ENCODE assay signal across 9 cellular contexts in genomic region chr15:58457466-58457965, GRCh38. TPM values are rescaled to one million over a fixed set of nuclear protein-coding genes. Genes with fewer than 3 reads are reported as not detected.
A peak's percentile ranks its signal among the peaks of the same experiment; 100 is the strongest.
DNase-seq lines count a peak whose midpoint lies in the region; ATAC-seq lines count a peak whose summit lies in the region.
"Had no signal": no experiment of that assay in that cellular context is flagged by ENCODE, and none has a peak within 500 bp of the region (broad histone marks: within the 10 kb centered on the region; RNA-seq: fewer than 3 reads in every experiment).

No MANE protein-coding gene starts in this region.

- peak; percentile 74 for ATAC-seq in HG03378 (IDR thresholded peaks at IDR 0.05; ENCODE audit: unreplicated experiment)
- peak; percentile 72 to 81 for ATAC-seq in activated T-cell treated with anti-CD3 and anti-CD28 coated beads, Interleukin-2, amount 50 U/mL, for 4 hours

- H3K27me3 Mint-ChIP-seq in activated T-cell treated with anti-CD3 and anti-CD28 coated beads, Interleukin-2, amount 50 U/mL, for 4 hours (ENCODE audit: low read depth) = no peaks in the 10 kb centered on the region
- H3K27me3 Mint-ChIP-seq: brain had no signal

- in situ Hi-C loops in G401 (cut with HindIII; ENCODE audit: low sequenced_read_pairs) = no loop called here

- DNase-seq in stimulated activated CD4-positive, alpha-beta T cell treated with anti-CD3 and anti-CD28 coated beads, Interleukin-1b, Interleukin-23, amount 100 ng/mL, for 48 hours = peak; percentile 38
- no peak for DNase-seq in stimulated activated CD4-positive, alpha-beta T cell treated with anti-CD3 and anti-CD28 coated beads, Interleukin-12 subunit alpha, Interleukin-12 subunit beta, amount 100 ng/mL, for 4 hours
- no peak for DNase-seq in activated T-cell treated with anti-CD3 and anti-CD28 coated beads, Interleukin-2, amount 50 U/mL, for 4 hours
- DNase-seq in HK-2 (ENCODE audit: unreplicated experiment) = no peak
- DNase-seq in ureter (ENCODE audit: low spot score) = no peak
- no peak for DNase-seq in G401 (ENCODE audit: low spot score)

- H3K9ac ChIP-seq in skeletal muscle satellite cell (ENCODE audit: low read depth, low read length) = no peak overlapping the region

- H3K4me3 Mint-ChIP-seq in activated T-cell treated with anti-CD3 and anti-CD28 coated beads, Interleukin-2, amount 50 U/mL, for 4 hours = no peak overlapping the region
- H3K4me3 Mint-ChIP-seq: brain had no signal

- H3K27me3 ChIP-seq in skeletal muscle satellite cell (ENCODE audit: control insufficient read depth, insufficient read depth, low read length) = no peaks in the 10 kb centered on the region

- no peaks in the 10 kb centered on the region for H3K9me3 ChIP-seq in skeletal muscle satellite cell (replicated peaks; ENCODE audit: low read length)

- no peaks in the 10 kb centered on the region for H3K9me3 Mint-ChIP-seq in activated T-cell treated with anti-CD3 and anti-CD28 coated beads, Interleukin-2, amount 50 U/mL, for 4 hours

- H3K36me3 Mint-ChIP-seq in activated T-cell treated with anti-CD3 and anti-CD28 coated beads, Interleukin-2, amount 50 U/mL, for 4 hours (ENCODE audit: insufficient read depth) = no peaks in the 10 kb centered on the region
- H3K36me3 Mint-ChIP-seq: brain had no signal

- no peak overlapping the region for H3K4me3 ChIP-seq in skeletal muscle satellite cell (ENCODE audit: low read length)

- H3K4me1 ChIP-seq in skeletal muscle satellite cell (ENCODE audit: control insufficient read depth, insufficient read depth, low read length) = peaks cover 43% of the 10 kb centered on the region

- H3K36me3 ChIP-seq in skeletal muscle satellite cell (ENCODE audit: insufficient read depth, low read length) = no peaks in the 10 kb centered on the region

- peak overlapping the region; percentile 41 for H3K4me2 ChIP-seq in skeletal muscle satellite cell (ENCODE audit: low read length)

- peaks cover 54% of the 10 kb centered on the region for H3K4me1 Mint-ChIP-seq in activated T-cell treated with anti-CD3 and anti-CD28 coated beads, Interleukin-2, amount 50 U/mL, for 4 hours (ENCODE audit: low read depth)

RNA-seq across cellular contexts. Expression of gene LIPC, which starts 25.7 kb away (rescaled TPM):
- under 1 TPM in 1 of 3 donors, not detected in 2; 0.28 TPM for total RNA-seq in activated T-cell treated with anti-CD3 and anti-CD28 coated beads, Interleukin-2, amount 50 U/mL, for 4 hours
- 0.51 TPM in 1 of 2 replicates, not detected in the other for total RNA-seq in skeletal muscle satellite cell (2012; rRNA removed)
- total RNA-seq in ureter = 10.5 TPM
- total RNA-seq in G401 (2014; rRNA removed; shearing (Covaris generic)) = not detected in 2 replicates
